18 cellular contexts compared by ENCODE assay signal in genomic region chr3:47909607-47910006, GRCh38.
DNase-seq lines count a peak whose midpoint lies in the region; ATAC-seq, FAIRE-seq and TF ChIP-seq lines count a peak whose summit lies in the region.
"Had no signal": no experiment of that assay in that cellular context is flagged by ENCODE, and none has a peak within 500 bp of the region (broad histone marks: within the 10 kb centered on the region; RNA-seq: fewer than 3 reads in every experiment).

No MANE protein-coding gene starts in this region.

- ATAC-seq in HepG2 (no peak), right lobe of liver (no peak)
- ATAC-seq in activated naive CD4-positive, alpha-beta T cell treated with anti-CD3 and anti-CD28 coated beads, Interleukin-2, amount 50 U/mL, for 72 hours: no peak

- no peak overlapping the region for H3K27ac Mint-ChIP-seq in activated naive CD4-positive, alpha-beta T cell treated with anti-CD3 and anti-CD28 coated beads, Interleukin-2, amount 50 U/mL, for 72 hours
- H3K27ac Mint-ChIP-seq: CD4-positive, alpha-beta T cell had no signal

- POLR2A ChIA-PET in HepG2 (lab: Yijun Ruan, JAX): no interaction called here

- TF ChIP-seq CTCF in HepG2 (CRISPR knock-in tag; IDR thresholded peaks at IDR 0.05) (no peak), right lobe of liver (IDR thresholded peaks at IDR 0.05) (no peak)

- intact Hi-C loops in HepG2 (cut with micrococcal nuclease; ENCODE audit: unreplicated experiment): no loop called here
- intact Hi-C loops in right lobe of liver (cut with DNase I): no loop called here

- H3K27ac ChIP-seq in HepG2 (ENCODE audit: extremely low read length, insufficient read depth, low read length) (no peak overlapping the region), right lobe of liver (no peak overlapping the region), caudate nucleus (ENCODE audit: low read depth, low read length) (peak overlapping the region; percentile 74), mesendoderm (ENCODE audit: low read depth, low read length) (no peak overlapping the region)

- CTCF ChIA-PET in HepG2 (lab: Yijun Ruan, JAX; ENCODE audit: low intra/inter-chr PET ratio, low total read pairs): no interaction called here

- TF ChIP-seq POLR2A in HepG2 (IDR thresholded peaks at IDR 0.05; ENCODE audit: insufficient read depth in 1 of 2, low read depth in 2 of 2, low read length in 2 of 2): no peak
- TF ChIP-seq POLR2A in right lobe of liver (IDR thresholded peaks at IDR 0.05): no peak

- no peak overlapping the region for H3K23ac ChIP-seq in mesendoderm (ENCODE audit: low read length)

- in situ Hi-C loops in HepG2 (cut with HindIII; ENCODE audit: extremely low pct_ligation_motif_present, low pct_unique_long_range_greater_than_20kb): no loop called here

- BruUV-seq in HepG2 (replicated peaks; lab: Mats Ljungman, UMichigan): no TSS peak

- peaks cover 4 to 54% of the 10 kb centered on the region in 2 experiments for H3K36me3 ChIP-seq in HepG2 (replicated peaks in 1 of 2; ENCODE audit: control insufficient read depth in 1 of 2, insufficient read depth in 2 of 2, low read length in 2 of 2)
- H3K36me3 ChIP-seq in right lobe of liver: peaks cover 0 to 17% (median 6%) of the 10 kb centered on the region in 4 donors
- peaks cover 3% of the 10 kb centered on the region for H3K36me3 ChIP-seq in mesendoderm (ENCODE audit: control insufficient read depth, insufficient read depth, low read length)

- H4K20me1 ChIP-seq in HepG2 (ENCODE audit: insufficient read depth, low read length): no peaks in the 10 kb centered on the region

- peaks cover 15 to 17% of the 10 kb centered on the region in 2 donors for H3K36me3 Mint-ChIP-seq in activated naive CD4-positive, alpha-beta T cell treated with anti-CD3 and anti-CD28 coated beads, Interleukin-2, amount 50 U/mL, for 72 hours

- no peak for TF ChIP-seq RAD21 in HepG2 (CRISPR knock-in tag; IDR thresholded peaks at IDR 0.05)

- H3K79me2 ChIP-seq in HepG2 (ENCODE audit: insufficient read depth, low read length) (no peaks in the 10 kb centered on the region), mesendoderm (ENCODE audit: control insufficient read depth, insufficient read depth, low read length) (no peaks in the 10 kb centered on the region)

- H4K8ac ChIP-seq in mesendoderm (ENCODE audit: low read depth, low read length): no peak overlapping the region

- no peak overlapping the region for H2BK5ac ChIP-seq in mesendoderm (ENCODE audit: low read length)

- no peaks in the 10 kb centered on the region for H3K9me3 ChIP-seq in HepG2 (ENCODE audit: low read length)
- H3K9me3 ChIP-seq in right lobe of liver: no peaks in the 10 kb centered on the region

- no peak overlapping the region for H2AFZ ChIP-seq in HepG2 (ENCODE audit: low read length)

- 100% methylated on average over 2 of the region's 2 CpGs for WGBS in HepG2 (ENCODE audit: low lambda C conversion rate)
- 87% methylated on average over 2 of the region's 2 CpGs for WGBS in right lobe of liver (ENCODE audit: insufficient coverage, low coverage, low lambda C conversion rate, missing lambda C conversion rate)
- WGBS in mesendoderm (ENCODE audit: extremely low coverage, insufficient coverage, low lambda C conversion rate): no CpG with 5 or more reads among the region's 2 CpGs

- H3K4me2 ChIP-seq in HepG2 (ENCODE audit: low read depth, low read length): no peak overlapping the region
- no peak overlapping the region for H3K4me2 ChIP-seq in mesendoderm (ENCODE audit: low read length)

- no peak overlapping the region for H3K4ac ChIP-seq in mesendoderm (ENCODE audit: low read depth, low read length)

- no peak for FAIRE-seq in HepG2 (lab: Jason Lieb, UNC)
- FAIRE-seq: D721Med, G401.6, GM12892, HTR-8/SVneo had no signal

- no peak overlapping the region for H2BK120ac ChIP-seq in mesendoderm (ENCODE audit: low read depth, low read length)

- H3K56ac ChIP-seq in mesendoderm (ENCODE audit: low read length): no peak overlapping the region

- no peak overlapping the region for H3K9ac ChIP-seq in HepG2 (ENCODE audit: insufficient read depth, low read depth, low read length)
- no peak overlapping the region for H3K9ac ChIP-seq in mesendoderm (ENCODE audit: low read length)

- H3K27me3 ChIP-seq in HepG2 (ENCODE audit: control insufficient read depth in 1 of 2, insufficient read depth in 2 of 2, low read length in 2 of 2) (no peaks in the 10 kb centered on the region), right lobe of liver (no peaks in the 10 kb centered on the region), mesendoderm (ENCODE audit: insufficient read depth, low read length, poor library complexity) (no peaks in the 10 kb centered on the region)

- H3K9me3 Mint-ChIP-seq in activated naive CD4-positive, alpha-beta T cell treated with anti-CD3 and anti-CD28 coated beads, Interleukin-2, amount 50 U/mL, for 72 hours: no peaks in the 10 kb centered on the region
- H3K9me3 Mint-ChIP-seq: CD4-positive, alpha-beta T cell had no signal

- H2BK15ac ChIP-seq in mesendoderm (replicated peaks; ENCODE audit: low read depth): no peak overlapping the region

- no peak overlapping the region for H2AK5ac ChIP-seq in mesendoderm (ENCODE audit: low read length)

- no peaks in the 10 kb centered on the region for H3K79me1 ChIP-seq in mesendoderm (ENCODE audit: low read length)

- H3K4me1 ChIP-seq in HepG2 (ENCODE audit: insufficient read depth, low read length) (no peaks in the 10 kb centered on the region), right lobe of liver (no peaks in the 10 kb centered on the region), mesendoderm (ENCODE audit: control insufficient read depth, low read depth, low read length) (peaks cover 5% of the 10 kb centered on the region)

- TF ChIP-seq EP300 in HepG2 (IDR thresholded peaks at IDR 0.05; ENCODE audit: low read depth in 2 of 2, low read length in 2 of 2) (no peak), HepG2 (CRISPR knock-in tag; IDR thresholded peaks at IDR 0.05; ENCODE audit: borderline replicate concordance) (no peak)

- no peak for DNase-seq in HepG2 (ENCODE audit: low spot score)
- no peak for DNase-seq in right lobe of liver
- DNase-seq in caudate nucleus (lab: John Stamatoyannopoulos, UW): no peak
- DNase-seq in mesendoderm: no peak
- DNase-seq in NCI-H2171 treated with DMSO at 0.1 percent for 48 hours (lab: John Stamatoyannopoulos, UW): no peak
- DNase-seq in retina: no peak
- DNase-seq in AG20443 (ENCODE audit: low spot score): no peak
- no peak for DNase-seq in activated naive CD4-positive, alpha-beta T cell treated with anti-CD3 and anti-CD28 coated beads, Interleukin-2, amount 50 U/mL, for 72 hours (ENCODE audit: low spot score in 2 of 2)
- DNase-seq: CD4-positive, alpha-beta T cell; DMS79 treated with DMSO at 0.1 percent for 48 hours; KG1; NCI-H1092; NCI-H1694; NCI-H2107 had no signal

- peak overlapping the region; percentile 8 for H3K18ac ChIP-seq in mesendoderm (ENCODE audit: low read length)

- H4K5ac ChIP-seq in mesendoderm (ENCODE audit: low read length): no peak overlapping the region

- H3K4me3 ChIP-seq in HepG2 (replicated peaks in 1 of 3; ENCODE audit: insufficient read depth in 1 of 3, low read depth in 2 of 3, low read length in 3 of 3): no peak overlapping the region
- H3K4me3 ChIP-seq in right lobe of liver: no peak overlapping the region
- H3K4me3 ChIP-seq in mesendoderm (ENCODE audit: low read length): no peak overlapping the region

TF ChIP-seq in HepG2, 621 proteins besides CTCF, POLR2A, EP300 and RAD21 (continues in another document):
- TF ChIP-seq PRDM15 (CRISPR knock-in tag; IDR thresholded peaks at IDR 0.05): no peak
- no peak for TF ChIP-seq ZNF275 (CRISPR knock-in tag; IDR thresholded peaks at IDR 0.05; ENCODE audit: borderline replicate concordance)
- peak; percentile 77 for TF ChIP-seq RBM22 (optimal IDR thresholded peaks at IDR 0.05; ENCODE audit: low read length)
- TF ChIP-seq ZNF616 (CRISPR knock-in tag; IDR thresholded peaks at IDR 0.05; ENCODE audit: low read depth): no peak
- TF ChIP-seq ZBTB20 (CRISPR knock-in tag; IDR thresholded peaks at IDR 0.05; ENCODE audit: borderline replicate concordance, low read depth): no peak
- TF ChIP-seq AKAP8 (CRISPR knock-in tag; IDR thresholded peaks at IDR 0.05): no peak
- TF ChIP-seq MAFF (IDR thresholded peaks at IDR 0.05; ENCODE audit: low read depth, low read length): peak; percentile 55
- no peak for TF ChIP-seq ELF4 (CRISPR knock-in tag; IDR thresholded peaks at IDR 0.05; ENCODE audit: borderline replicate concordance)
- TF ChIP-seq ZNF3 (CRISPR knock-in tag; IDR thresholded peaks at IDR 0.05): no peak
- TF ChIP-seq MXD4 (CRISPR knock-in tag; IDR thresholded peaks at IDR 0.05): no peak
